In the genomic region with DNA sequence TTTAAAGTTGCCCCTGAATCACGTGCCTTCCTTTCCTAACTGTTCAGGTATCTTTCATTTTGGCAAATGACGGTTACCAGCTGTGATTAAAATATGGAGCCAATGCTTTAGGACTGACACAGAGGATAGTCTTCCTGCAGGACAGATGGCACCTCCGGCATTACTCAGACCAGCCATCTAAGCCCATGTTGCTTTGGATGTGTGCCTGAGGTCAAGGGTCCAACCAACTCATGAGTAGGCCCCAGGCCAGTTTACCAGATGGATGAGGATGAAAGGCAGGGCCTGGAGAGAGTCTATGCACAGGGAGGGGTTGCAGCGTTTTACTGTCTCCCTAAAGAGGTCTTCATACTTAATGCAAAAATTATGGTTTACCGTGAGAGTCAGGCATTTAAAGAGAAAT, we compare ENCODE assay signal across 25 cellular contexts.
DNase-seq lines count a peak whose midpoint lies in the region; ATAC-seq and TF ChIP-seq lines count a peak whose summit lies in the region.
"Had no signal": no experiment of that assay in that cellular context is flagged by ENCODE, and none has a peak within 500 bp of the region (broad histone marks: within the 10 kb centered on the region; RNA-seq: fewer than 3 reads in every experiment).

No MANE protein-coding gene starts in this region.

- no peak overlapping the region for H3K4me3 ChIP-seq in ovary
- H3K4me3 ChIP-seq: BLaER1 had no signal

- intact Hi-C loops in ovary (cut with DNase I) = no loop called here

- no peak for TF ChIP-seq POLR2A in ovary (IDR thresholded peaks at IDR 0.05)

- DNase-seq in DMS 273 (lab: John Stamatoyannopoulos, UW; ENCODE audit: unreplicated experiment) (peak; percentile 5), DMS 273 treated with DMSO at 0.1 percent for 48 hours (lab: John Stamatoyannopoulos, UW) (no peak), cerebellar cortex (ENCODE audit: low spot score) (peak; percentile 98), left lobe of liver (ENCODE audit: low spot score) (no peak), ovary (no peak), NCI-H2227 treated with DMSO at 0.1 percent for 48 hours (lab: John Stamatoyannopoulos, UW) (no peak)
- DNase-seq: ACHN; CD4-positive, alpha-beta T cell; COR-L47; DND-41; GF-D8; H9; NCI-H1417; NCI-H1694 treated with DMSO at 0.1 percent for 48 hours; NCI-H2081 treated with DMSO at 0.1 percent for 48 hours; NCI-H446 treated with DMSO at 0.1 percent for 48 hours; NCI-H526 treated with DMSO at 0.1 percent for 48 hours; OCI-M1; SHP77 had no signal

- H3K27ac ChIP-seq in ovary = no peak overlapping the region
- H3K27ac ChIP-seq: 22Rv1, BLaER1, HL-60, KMS-11 had no signal

- no peak for TF ChIP-seq EP300 in ovary (IDR thresholded peaks at IDR 0.05)

- no peaks in the 10 kb centered on the region for H3K36me3 ChIP-seq in ovary
- H3K36me3 ChIP-seq: BLaER1 had no signal

- WGBS in ovary, 3 donors = 85 to 89% (median 87%) methylated on average over 5 of the region's 5 CpGs

- no peak for TF ChIP-seq CTCF in ovary (IDR thresholded peaks at IDR 0.05)

- no peaks in the 10 kb centered on the region for H3K4me1 ChIP-seq in ovary (ENCODE audit: insufficient read depth)

- H3K27me3 ChIP-seq in ovary = no peaks in the 10 kb centered on the region
- H3K27me3 ChIP-seq: BLaER1 had no signal

- H3K9me3 ChIP-seq in ovary = no peaks in the 10 kb centered on the region
- H3K9me3 ChIP-seq: BLaER1 had no signal

- ATAC-seq in left lobe of liver = peak; percentile 23
- no peak for ATAC-seq in GM19324 (IDR thresholded peaks at IDR 0.05; ENCODE audit: low FRiP score, unreplicated experiment)
- ATAC-seq in HG03196 (IDR thresholded peaks at IDR 0.05; ENCODE audit: unreplicated experiment) = no peak

Comparison
In these comparisons a context has a peak if more than half of its experiments do, and no peak if none do; other contexts are left out.
1. DNase-seq: peak in DMS 273 (single experiment) and cerebellar cortex (single experiment); none in DMS 273 treated with DMSO at 0.1 percent for 48 hours (single experiment), left lobe of liver (single experiment), ovary (0 of 5) and NCI-H2227 treated with DMSO at 0.1 percent for 48 hours (single experiment).